6 cellular contexts compared by ENCODE assay signal in the genomic region with DNA sequence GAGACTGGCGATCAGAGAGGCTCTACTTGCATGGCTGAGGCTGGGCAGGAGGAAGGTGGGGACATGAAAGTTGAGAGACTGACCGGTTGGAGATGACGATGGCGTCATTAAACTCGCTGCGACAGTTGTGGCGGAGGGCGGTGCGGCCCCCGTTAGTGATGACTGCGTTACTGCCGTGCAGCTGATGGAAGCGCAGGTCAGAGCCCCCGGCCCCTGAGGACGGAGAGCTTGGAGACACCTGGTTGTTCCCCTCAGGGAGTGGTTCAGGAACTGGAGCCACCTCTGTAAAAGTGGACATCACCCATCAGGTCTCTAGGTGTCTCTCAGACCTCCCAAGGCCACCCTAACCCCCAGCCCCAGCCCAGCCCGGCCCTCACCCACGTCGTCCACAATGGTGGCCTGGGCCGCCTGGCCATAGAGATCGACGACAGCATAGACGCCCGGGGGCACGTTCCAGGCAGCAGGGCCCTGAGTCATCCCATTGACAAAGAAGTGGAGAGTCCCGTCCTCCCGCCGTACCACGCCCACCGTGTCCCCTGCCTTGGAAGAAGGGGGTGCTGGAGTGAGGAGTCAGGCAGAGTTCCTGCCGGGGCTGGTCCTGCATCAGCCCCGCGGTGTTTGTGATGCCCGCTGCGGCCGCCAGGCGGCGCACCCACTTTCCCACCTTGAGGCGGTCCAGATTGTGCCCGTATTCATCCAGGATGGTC. TPM values are rescaled to one million over a fixed set of nuclear protein-coding genes. Genes with fewer than 3 reads are reported as not detected.
DNase-seq lines count a peak whose midpoint lies in the region; ATAC-seq and TF ChIP-seq lines count a peak whose summit lies in the region.

No MANE protein-coding gene starts in this region.

- H3K79me2 ChIP-seq in MM.1S (ENCODE audit: low read length) = peaks cover 17% of the 10 kb centered on the region

- TF ChIP-seq CTCF in MM.1S (IDR thresholded peaks at IDR 0.05; ENCODE audit: low read length) = peak; percentile 54
- TF ChIP-seq CTCF in lung (IDR thresholded peaks at IDR 0.05; ENCODE audit: control extremely low read depth, extremely low read depth) = peak; percentile 30

- H4K20me1 ChIP-seq in MM.1S (ENCODE audit: insufficient read depth, low read length) = no peaks in the 10 kb centered on the region

- H3K4me1 ChIP-seq in MM.1S (ENCODE audit: low read length) (peaks cover 6% of the 10 kb centered on the region; the same call in 1 of the 2 replicates), lung (ENCODE audit: control insufficient read depth in 2 of 2, insufficient read depth in 2 of 2, low read length in 2 of 2) (peaks cover 0 to 2% of the 10 kb centered on the region in 2 donors)

- no peaks in the 10 kb centered on the region; the same call in 1 of the 2 replicates for H3F3A ChIP-seq in MM.1S (ENCODE audit: insufficient read depth, low read length)

- H3K27ac ChIP-seq in MM.1S (ENCODE audit: low read length) (no peak overlapping the region), lung (ENCODE audit: low read depth in 1 of 2, low read length in 1 of 2) (no peak overlapping the region)

- ATAC-seq in lung (ENCODE audit: insufficient read depth, low FRiP score) = no peak
- no peak for ATAC-seq in HG02981 (IDR thresholded peaks at IDR 0.05; ENCODE audit: unreplicated experiment)
- no peak for ATAC-seq in GM18907 (IDR thresholded peaks at IDR 0.05; ENCODE audit: unreplicated experiment)

- DNase-seq in MM.1S = no peak
- peak; percentile 67 for DNase-seq in activated gamma-delta T cell treated with Interleukin-2 at 50 U/mL for 16 hours
- no peak for DNase-seq in lung (ENCODE audit: low spot score)
- DNase-seq in putamen (ENCODE audit: low spot score) = no peak

- H3K4me3 ChIP-seq in MM.1S (ENCODE audit: low read length) (no peak overlapping the region), lung (no peak overlapping the region)

- H3K27me3 ChIP-seq in MM.1S (replicated peaks; ENCODE audit: insufficient read depth, low read length) = no peaks in the 10 kb centered on the region
- no peaks in the 10 kb centered on the region for H3K27me3 ChIP-seq in lung (ENCODE audit: control insufficient read depth, insufficient read depth)

- H3K36me3 ChIP-seq in MM.1S (replicated peaks; ENCODE audit: insufficient read depth, low read length) (no peaks in the 10 kb centered on the region), lung (ENCODE audit: control insufficient read depth in 2 of 2, insufficient read depth in 2 of 2, low read length in 2 of 2) (peaks cover 12 to 56% of the 10 kb centered on the region in 2 donors)

- no peak overlapping the region for H3K4me2 ChIP-seq in MM.1S (ENCODE audit: low read depth, low read length)

- H2AFZ ChIP-seq in MM.1S (ENCODE audit: low read length) = no peak overlapping the region

- no peak overlapping the region for H3K9ac ChIP-seq in MM.1S (ENCODE audit: low read length)

- H3K9me2 ChIP-seq in MM.1S (replicated peaks; ENCODE audit: insufficient read depth, low read length) = no peaks in the 10 kb centered on the region

- H3K9me3 ChIP-seq in MM.1S (replicated peaks; ENCODE audit: insufficient read depth, low read length) (no peaks in the 10 kb centered on the region), lung (ENCODE audit: control insufficient read depth in 2 of 2, insufficient read depth in 1 of 2, low read length in 1 of 2) (no peaks in the 10 kb centered on the region)

- WGBS in lung, 2 donors = 68 to 73% methylated on average over 39 of the region's 39 CpGs

RNA-seq across cellular contexts. Expression of a gene that starts 5.3 kb away (rescaled TPM):
- total RNA-seq in lung = 10 to 100 TPM; 21.7 to 33.9 TPM
- 10 to 100 TPM; 17.3 to 27.0 TPM for polyA plus RNA-seq in lung

RNA-seq across cellular contexts. Expression of a gene that starts 8.7 kb away (rescaled TPM):
- 10 to 100 TPM; 23.8 to 57.0 TPM for total RNA-seq in lung
- polyA plus RNA-seq in lung = 10 to 100 TPM; 68.6 to 71.6 TPM

RNA-seq across cellular contexts. Expression of a gene that starts 12.4 kb away (rescaled TPM):
- total RNA-seq in lung = 10 to 100 TPM in 1 of 2 donors, 1 to 10 TPM in 1; 9.2 to 27.0 TPM
- polyA plus RNA-seq in lung = 10 to 100 TPM; 17.2 to 39.4 TPM

RNA-seq across cellular contexts. Expression of a gene that starts 16.5 kb away (rescaled TPM):
- total RNA-seq in lung = 100 to 1,000 TPM; 104 to 516 TPM
- polyA plus RNA-seq in lung = 100 to 1,000 TPM; 596 to 607 TPM

RNA-seq across cellular contexts. Expression of a gene that starts 28.1 kb away (rescaled TPM):
- total RNA-seq in lung = 10 to 100 TPM in 1 of 2 donors, 1 to 10 TPM in 1; 5.9 to 14.9 TPM
- polyA plus RNA-seq in lung = 10 to 100 TPM; 11.1 to 14.1 TPM
